9 cellular contexts compared by ENCODE assay signal in the genomic region with DNA sequence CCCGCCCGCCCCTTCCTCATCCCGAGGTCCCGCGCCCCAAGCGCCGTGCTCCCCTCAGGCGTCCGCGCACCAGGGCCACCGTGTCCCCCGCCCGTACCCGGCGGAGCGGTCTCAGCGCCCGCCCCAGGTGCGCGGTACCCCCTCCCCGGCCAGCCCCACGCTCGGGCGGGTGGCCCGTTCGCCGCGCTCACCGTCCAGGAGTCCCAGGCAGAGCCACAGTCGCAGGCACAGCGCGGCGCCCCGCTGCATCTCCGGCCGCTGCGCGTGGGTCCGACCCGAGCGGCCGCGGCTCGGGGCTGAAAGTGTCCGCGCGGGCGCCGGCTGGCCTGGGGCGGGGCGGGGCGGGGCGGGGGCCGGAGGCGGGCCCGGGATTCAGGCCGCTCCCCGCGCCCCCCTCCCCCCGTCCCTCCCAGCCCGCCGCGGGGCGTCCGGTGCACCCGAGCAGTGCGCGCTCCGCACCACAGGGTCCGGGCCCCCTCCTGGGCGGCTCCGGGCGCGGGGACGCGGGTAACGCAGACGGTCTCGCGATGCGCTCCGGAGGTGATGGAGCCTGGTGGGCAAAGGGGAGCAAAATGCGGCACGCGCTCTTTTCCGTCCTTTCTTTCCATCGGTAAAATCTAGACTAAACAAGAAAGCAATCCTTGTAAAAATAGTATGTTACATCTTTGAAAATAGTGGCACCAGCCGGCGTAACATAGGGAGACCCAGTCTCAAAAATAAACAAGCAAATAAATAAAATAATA. TPM values are rescaled to one million over a fixed set of nuclear protein-coding genes. Genes with fewer than 3 reads are reported as not detected.
A peak's percentile ranks its signal among the peaks of the same experiment; 100 is the strongest.
DNase-seq lines count a peak whose midpoint lies in the region; ATAC-seq and TF ChIP-seq lines count a peak whose summit lies in the region.
"Had no signal": no experiment of that assay in that cellular context is flagged by ENCODE, and none has a peak within 500 bp of the region (broad histone marks: within the 10 kb centered on the region; RNA-seq: fewer than 3 reads in every experiment).

TSS of gene FLT4 (minus strand) at position 304 of the 743 bp plus-strand sequence. CDS start at position 249, 55 bp downstream.

- H3K9me3 ChIP-seq in cardiac muscle cell (ENCODE audit: low read depth) (no peaks in the 10 kb centered on the region), colonic mucosa (no peaks in the 10 kb centered on the region), mesodermal cell (ENCODE audit: control insufficient read depth, low read length) (no peaks in the 10 kb centered on the region), vagina (no peaks in the 10 kb centered on the region)

- H3K27ac ChIP-seq in cardiac muscle cell: no peak within 1 kb of the TSS
- H3K27ac ChIP-seq in colonic mucosa: no peak within 1 kb of the TSS
- H3K27ac ChIP-seq in mesodermal cell (ENCODE audit: low read depth, low read length, severe bottlenecking): no peak within 1 kb of the TSS
- H3K27ac ChIP-seq in vagina: no peak within 1 kb of the TSS

- no peak for ATAC-seq in Right ventricle myocardium inferior

- H3K4me1 ChIP-seq in cardiac muscle cell (ENCODE audit: low read depth) (no peaks in the 10 kb centered on the region), colonic mucosa (no peaks in the 10 kb centered on the region), mesodermal cell (ENCODE audit: control insufficient read depth, insufficient read depth, low read length, poor library complexity, severe bottlenecking) (no peaks in the 10 kb centered on the region), vagina (peaks cover 13% of the 10 kb centered on the region)

- no peak within 1 kb of the TSS for H3K9ac ChIP-seq in colonic mucosa (ENCODE audit: low read depth in 2 of 2, low read length in 2 of 2)

- no peaks in the 10 kb centered on the region for H3K36me3 ChIP-seq in cardiac muscle cell
- no peaks in the 10 kb centered on the region for H3K36me3 ChIP-seq in colonic mucosa
- no peaks in the 10 kb centered on the region for H3K36me3 ChIP-seq in mesodermal cell (ENCODE audit: control insufficient read depth, insufficient read depth, low read length)
- no peaks in the 10 kb centered on the region for H3K36me3 ChIP-seq in vagina

- intact Hi-C loops in Right ventricle myocardium inferior (cut with DNase I): no loop called here
- intact Hi-C loops in colonic mucosa (cut with DNase I): no loop called here
- intact Hi-C loops in vagina (cut with DNase I): no loop called here

- peaks cover 92% of the 10 kb centered on the region for H3K27me3 ChIP-seq in cardiac muscle cell
- peaks cover 22% of the 10 kb centered on the region for H3K27me3 ChIP-seq in colonic mucosa
- no peaks in the 10 kb centered on the region for H3K27me3 ChIP-seq in vagina

- WGBS in mesodermal cell (ENCODE audit: insufficient coverage in 2 of 2), 2 experiments: 0% methylated on average over 22 to 33 of the region's 89 CpGs

- no peak for TF ChIP-seq CTCF in cardiac muscle cell (IDR thresholded peaks at IDR 0.05; ENCODE audit: low read depth, low read length)
- TF ChIP-seq CTCF in colonic mucosa (IDR thresholded peaks at IDR 0.05): no peak
- TF ChIP-seq CTCF in vagina (IDR thresholded peaks at IDR 0.05): no peak

- DNase-seq in cardiac muscle cell (ENCODE audit: low read depth in 1 of 2, low spot score in 1 of 2) (no peak), Right ventricle myocardium inferior (ENCODE audit: missing footprints) (no peak), colonic mucosa (no peak), vagina (ENCODE audit: extremely low spot score in 2 of 2) (no peak), SK-N-DZ (ENCODE audit: low spot score) (no peak), foreskin melanocyte (no peak)
- DNase-seq in stimulated activated CD4-positive, alpha-beta T cell treated with anti-CD3 and anti-CD28 coated beads, Interleukin-2, amount 100 ng/mL, for 24 hours: no peak
- DNase-seq: NCI-H2081 treated with DMSO at 0.1 percent for 48 hours had no signal

- no peak for TF ChIP-seq POLR2A in vagina (IDR thresholded peaks at IDR 0.05)

- H3K4me3 ChIP-seq in cardiac muscle cell: peak within 1 kb of the TSS; percentile 33
- peak within 1 kb of the TSS; percentile 27 for H3K4me3 ChIP-seq in colonic mucosa
- H3K4me3 ChIP-seq in mesodermal cell (ENCODE audit: extremely low read depth, insufficient read depth, low read length, poor library complexity, severe bottlenecking): peak within 1 kb of the TSS; percentile 41
- H3K4me3 ChIP-seq in vagina: peak within 1 kb of the TSS; percentile 42 to 55

RNA-seq across cellular contexts. Expression of gene FLT4, which starts in this region (rescaled TPM):
- total RNA-seq in cardiac muscle cell (5.3 and 9.0 TPM in 2 replicates), Right ventricle myocardium inferior (5.5 TPM), colonic mucosa (1 to 10 TPM; 3.1 to 3.3 TPM), vagina (20.9 TPM)
- 3.5 and 3.9 TPM in 2 replicates for polyA plus RNA-seq in cardiac muscle cell
- 20.2 TPM for polyA plus RNA-seq in mesodermal cell (2013, experiment 1 of 2)
- 11.8 TPM for polyA plus RNA-seq in mesodermal cell (2013, experiment 2 of 2)
- 1.2 and 1.5 TPM in 2 replicates for polyA plus RNA-seq in SK-N-DZ (2014; cell fraction: cytosol; rRNA removed)
- 1.3 and 5.8 TPM in 2 replicates for polyA plus RNA-seq in SK-N-DZ (2014; cell fraction: nucleus; rRNA removed)
